Comparison of ENCODE assay signal across 8 cellular contexts in the genomic region with DNA sequence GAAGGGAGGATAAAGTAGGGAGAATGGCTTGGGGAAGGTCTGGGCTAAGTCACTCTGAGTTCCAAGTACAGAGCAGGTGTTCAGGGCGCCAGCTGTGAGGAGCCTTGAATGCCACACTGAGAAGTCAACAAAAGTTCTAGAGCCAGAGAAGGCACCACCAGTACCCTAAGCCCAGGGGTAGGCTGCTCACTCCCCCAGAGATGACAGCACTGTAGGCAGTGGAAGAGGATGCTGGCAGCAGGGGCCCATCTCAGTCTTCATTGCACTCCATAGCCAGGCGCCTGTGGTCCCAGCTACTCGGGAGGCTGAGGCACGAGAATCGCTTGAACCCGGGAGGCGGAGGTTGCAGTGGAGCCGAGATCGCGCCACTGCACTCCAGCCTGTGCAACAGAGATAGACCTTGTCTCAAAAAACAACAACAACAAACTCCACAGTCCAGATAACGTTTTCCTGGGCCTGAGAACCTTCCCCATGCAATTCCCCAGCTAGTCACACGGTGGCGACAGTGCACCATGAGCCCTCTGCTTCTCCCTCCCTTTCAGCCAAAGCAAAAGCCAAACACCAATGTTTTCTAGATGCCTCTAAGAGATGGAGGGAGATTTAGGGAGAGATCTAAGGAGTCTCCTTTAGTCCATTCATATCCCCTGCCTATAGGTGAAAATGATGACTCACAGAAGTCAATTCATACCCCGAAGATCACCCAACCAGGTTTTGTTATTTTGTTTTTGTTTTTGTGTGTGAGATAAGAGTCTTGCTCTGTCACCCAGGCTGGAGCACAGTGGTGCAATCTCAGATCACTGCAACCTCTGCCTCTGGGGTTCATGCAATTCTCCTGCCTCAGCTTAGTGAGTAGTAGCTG. TPM values are rescaled to one million over a fixed set of nuclear protein-coding genes. Genes with fewer than 3 reads are reported as not detected.
A peak's percentile ranks its signal among the peaks of the same experiment; 100 is the strongest.
DNase-seq lines count a peak whose midpoint lies in the region; ATAC-seq and TF ChIP-seq lines count a peak whose summit lies in the region.

No MANE protein-coding gene starts in this region.

- peak; percentile 45 for ATAC-seq in activated T-helper 17 cell treated with anti-CD3 and anti-CD28 coated beads, Interleukin-2, amount 50 U/mL, for 72 hours (replicated peaks)
- ATAC-seq in GM21367 (IDR thresholded peaks at IDR 0.05; ENCODE audit: unreplicated experiment), result no peak

- H3K4me3 Mint-ChIP-seq in activated T-helper 17 cell treated with anti-CD3 and anti-CD28 coated beads, Interleukin-2, amount 50 U/mL, for 72 hours, result peak overlapping the region; percentile 2

- TF ChIP-seq RAD21 in Ishikawa (IDR thresholded peaks at IDR 0.05; ENCODE audit: low read depth), result peak; percentile 99

- no peaks in the 10 kb centered on the region for H3K36me3 Mint-ChIP-seq in activated T-helper 17 cell treated with anti-CD3 and anti-CD28 coated beads, Interleukin-2, amount 50 U/mL, for 72 hours (ENCODE audit: low read depth)

- H3K4me1 ChIP-seq in neutrophil (ENCODE audit: control insufficient read depth in 1 of 2, insufficient read depth in 1 of 2, low read depth in 1 of 2, low read length in 1 of 2), result peaks cover 23 to 35% of the 10 kb centered on the region in 2 experiments

- no peaks in the 10 kb centered on the region for H3K36me3 ChIP-seq in neutrophil

- H3K9me3 Mint-ChIP-seq in activated T-helper 17 cell treated with anti-CD3 and anti-CD28 coated beads, Interleukin-2, amount 50 U/mL, for 72 hours, result no peaks in the 10 kb centered on the region

- peak overlapping the region; percentile 63 for H3K27ac Mint-ChIP-seq in activated T-helper 17 cell treated with anti-CD3 and anti-CD28 coated beads, Interleukin-2, amount 50 U/mL, for 72 hours

- H3K4me3 ChIP-seq in fibroblast of pulmonary artery (replicated peaks; ENCODE audit: low read depth, low read length) (no peak overlapping the region), neutrophil (ENCODE audit: low read depth in 1 of 2, low read length in 1 of 2) (peak overlapping the region in 1 of 2 experiments; percentile 48)

- DNase-seq in RPMI8226 (peak; percentile 70), fibroblast of pulmonary artery (ENCODE audit: low read depth) (peak; percentile 81), substantia nigra (lab: John Stamatoyannopoulos, UW) (peak in 46 of 49 donors; percentile 13 to 80 (median 57))

- H3K9me3 ChIP-seq in neutrophil, result no peaks in the 10 kb centered on the region

- H3K27me3 ChIP-seq in neutrophil, result no peaks in the 10 kb centered on the region

- TF ChIP-seq CTCF in GM12873 (IDR thresholded peaks at IDR 0.05; ENCODE audit: insufficient read depth, low read depth, low read length, missing control alignments) (peak; percentile 100), fibroblast of pulmonary artery (IDR thresholded peaks at IDR 0.05; ENCODE audit: low read length, missing control alignments) (peak; percentile 100), neutrophil (IDR thresholded peaks at IDR 0.05) (peak; percentile 98)

- no peaks in the 10 kb centered on the region for H3K27me3 Mint-ChIP-seq in activated T-helper 17 cell treated with anti-CD3 and anti-CD28 coated beads, Interleukin-2, amount 50 U/mL, for 72 hours

- H3K4me1 Mint-ChIP-seq in activated T-helper 17 cell treated with anti-CD3 and anti-CD28 coated beads, Interleukin-2, amount 50 U/mL, for 72 hours, result peaks cover 13% of the 10 kb centered on the region

- TF ChIP-seq EP300 in Ishikawa (IDR thresholded peaks at IDR 0.05; ENCODE audit: borderline replicate concordance), result no peak

- H3K27ac ChIP-seq in neutrophil (peak overlapping the region; percentile 85), substantia nigra (ENCODE audit: low read depth, low read length, poor library complexity, severe bottlenecking) (no peak overlapping the region)

TF ChIP-seq in Ishikawa, 13 proteins besides CTCF, POLR2A, EP300 and RAD21:
- TF ChIP-seq USF1 (IDR thresholded peaks at IDR 0.05) (no peak), TEAD4 (IDR thresholded peaks at IDR 0.05) (no peak), YY1 (IDR thresholded peaks at IDR 0.05; ENCODE audit: low read depth) (no peak), CREB1 (IDR thresholded peaks at IDR 0.05; ENCODE audit: low read depth) (no peak), EGR1 (IDR thresholded peaks at IDR 0.05) (no peak), FOXM1 (IDR thresholded peaks at IDR 0.05; ENCODE audit: borderline replicate concordance, low read depth) (no peak), NFIC (IDR thresholded peaks at IDR 0.05) (no peak), ZBTB7A (IDR thresholded peaks at IDR 0.05; ENCODE audit: low read depth) (no peak), TCF12 (IDR thresholded peaks at IDR 0.05; ENCODE audit: low read depth) (no peak), REST (IDR thresholded peaks at IDR 0.05; ENCODE audit: low read depth) (no peak), CEBPB (IDR thresholded peaks at IDR 0.05) (no peak), TAF1 (IDR thresholded peaks at IDR 0.05; ENCODE audit: low read depth) (no peak)
- TF ChIP-seq, protein P1, sequence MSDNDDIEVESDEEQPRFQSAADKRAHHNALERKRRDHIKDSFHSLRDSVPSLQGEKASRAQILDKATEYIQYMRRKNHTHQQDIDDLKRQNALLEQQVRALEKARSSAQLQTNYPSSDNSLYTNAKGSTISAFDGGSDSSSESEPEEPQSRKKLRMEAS (IDR thresholded peaks at IDR 0.05), result no peak

RNA-seq across cellular contexts. Expression of gene NSD1, which starts 19.8 kb away (rescaled TPM):
- total RNA-seq in activated T-helper 17 cell treated with anti-CD3 and anti-CD28 coated beads, Interleukin-2, amount 50 U/mL, for 72 hours, result 10 to 100 TPM; 66.7 to 86.1 TPM

RNA-seq across cellular contexts. Expression of gene FGFR4, which starts 27.1 kb away (rescaled TPM):
- 1 to 10 TPM; 1.7 to 2.4 TPM for total RNA-seq in activated T-helper 17 cell treated with anti-CD3 and anti-CD28 coated beads, Interleukin-2, amount 50 U/mL, for 72 hours
